8 cellular contexts compared by ENCODE assay signal in the genomic region with DNA sequence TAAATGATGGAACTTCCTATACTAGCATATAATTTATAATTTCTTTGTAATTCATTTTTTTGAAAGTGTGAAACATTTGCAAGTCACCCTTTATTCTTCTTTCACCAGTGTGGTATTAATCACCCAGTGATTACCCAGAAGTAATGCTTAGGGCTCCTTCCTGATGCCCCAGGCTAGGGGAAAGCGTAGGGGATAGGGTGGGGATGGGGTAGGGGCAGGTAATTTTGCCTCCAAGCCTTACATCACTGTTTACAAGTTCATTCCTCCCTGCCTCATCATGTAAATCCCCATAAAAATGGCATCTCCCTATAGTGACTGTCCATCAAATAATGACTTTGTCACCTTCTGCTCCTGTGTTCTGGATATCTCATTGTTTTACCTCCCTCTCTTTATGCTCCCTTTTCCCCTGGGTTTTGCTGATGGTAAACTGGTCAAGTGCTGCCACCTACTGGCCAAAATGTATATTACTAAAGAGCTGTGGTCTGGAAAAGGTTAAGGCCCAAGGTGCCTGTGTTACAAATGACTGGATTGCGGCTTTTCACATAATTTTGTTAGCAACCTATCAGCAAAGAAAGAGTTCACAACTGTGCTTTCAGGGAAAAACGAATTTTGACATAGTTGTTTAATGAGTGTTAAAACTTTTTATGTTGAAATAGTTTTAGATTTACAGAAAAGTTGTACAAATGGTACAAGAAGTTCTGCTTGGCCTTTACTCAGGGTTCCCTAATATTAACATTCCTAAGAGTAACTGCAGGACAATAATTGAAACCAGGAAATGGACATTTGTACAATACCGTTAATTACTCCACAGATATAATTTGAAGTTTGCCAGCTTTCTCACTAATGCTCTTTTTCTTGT. TPM values are rescaled to one million over a fixed set of nuclear protein-coding genes. Genes with fewer than 3 reads are reported as not detected.
DNase-seq lines count a peak whose midpoint lies in the region; ATAC-seq, FAIRE-seq and TF ChIP-seq lines count a peak whose summit lies in the region.

No MANE protein-coding gene starts in this region.

- no peaks in the 10 kb centered on the region for H3K27me3 ChIP-seq in heart left ventricle

- H3K4me3 ChIP-seq in HFF-Myc (replicated peaks; ENCODE audit: low read depth, low read length) (no peak overlapping the region), heart left ventricle (no peak overlapping the region)

- CTCF ChIA-PET in T-cell (lab: Charles Lee), result interaction anchor here (0.5 to 3.5 kb wide), 21 partner anchors 9 to 949 kb away, joined by 3 to 43 read pairs (median 4); no protein-coding TSS in a partner anchor

- TF ChIP-seq POLR2A in heart left ventricle (IDR thresholded peaks at IDR 0.05), result no peak

- peaks cover 11 to 18% of the 10 kb centered on the region in 2 donors for H3K27me3 Mint-ChIP-seq in T-cell
- H3K27me3 Mint-ChIP-seq in activated naive CD8-positive, alpha-beta T cell treated with anti-CD3 and anti-CD28 coated beads, Interleukin-2, amount 50 U/mL, for 24 hours, result no peaks in the 10 kb centered on the region

- WGBS in heart left ventricle, 4 donors, result 57 to 60% (median 58%) methylated on average over 4 of the region's 4 CpGs

- no peak overlapping the region for H3K27ac ChIP-seq in heart left ventricle

- peak; percentile 73 for DNase-seq in HFF-Myc (ENCODE audit: extremely low read depth, low read depth)
- DNase-seq in NCI-H1436 (lab: John Stamatoyannopoulos, UW), result peak; percentile 84
- DNase-seq in T-cell, result peak; percentile 15 to 79 (median 52)
- DNase-seq in activated naive CD8-positive, alpha-beta T cell treated with anti-CD3 and anti-CD28 coated beads, Interleukin-2, amount 50 U/mL, for 24 hours, result peak; percentile 69
- DNase-seq in heart left ventricle, result peak in 2 of 5 donors; percentile 51 to 52
- peak; percentile 76 for DNase-seq in renal cortical epithelial cell (ENCODE audit: low read depth)

- H3K4me1 Mint-ChIP-seq in T-cell, result peaks cover 2 to 8% (median 6%) of the 10 kb centered on the region in 3 donors
- H3K4me1 Mint-ChIP-seq in activated naive CD8-positive, alpha-beta T cell treated with anti-CD3 and anti-CD28 coated beads, Interleukin-2, amount 50 U/mL, for 24 hours, result peaks cover 7% of the 10 kb centered on the region

- peak; percentile 89 for FAIRE-seq in G401.6 (lab: Jason Lieb, UNC)

- H3K36me3 ChIP-seq in heart left ventricle, result no peaks in the 10 kb centered on the region

- intact Hi-C loops in heart left ventricle (cut with DNase I), result loop anchor here (1.0 to 10.0 kb wide), 14 partner anchors 51 to 481 kb away; partner anchors contain the start of gene ATOSA (in 1 of the 10)

- no peaks in the 10 kb centered on the region for H3K36me3 Mint-ChIP-seq in T-cell
- H3K36me3 Mint-ChIP-seq in activated naive CD8-positive, alpha-beta T cell treated with anti-CD3 and anti-CD28 coated beads, Interleukin-2, amount 50 U/mL, for 24 hours (ENCODE audit: low read depth), result no peaks in the 10 kb centered on the region

- no peaks in the 10 kb centered on the region for H3K9me3 ChIP-seq in heart left ventricle

- TF ChIP-seq CTCF in HFF-Myc (IDR thresholded peaks at IDR 0.05; ENCODE audit: low read depth, low read length, missing control alignments) (peak; percentile 59), heart left ventricle (IDR thresholded peaks at IDR 0.05) (peak; percentile 68 to 92 (median 86))

- no peaks in the 10 kb centered on the region for H3K9me3 Mint-ChIP-seq in T-cell
- no peaks in the 10 kb centered on the region for H3K9me3 Mint-ChIP-seq in activated naive CD8-positive, alpha-beta T cell treated with anti-CD3 and anti-CD28 coated beads, Interleukin-2, amount 50 U/mL, for 24 hours

- POLR2A ChIA-PET in T-cell (lab: Charles Lee), result interaction anchor here (0.7 to 1.2 kb wide), 2 partner anchors 53 to 478 kb away, joined by 4 to 5 read pairs; no protein-coding TSS in a partner anchor

- H3K4me3 Mint-ChIP-seq in T-cell, result no peak overlapping the region
- H3K4me3 Mint-ChIP-seq in activated naive CD8-positive, alpha-beta T cell treated with anti-CD3 and anti-CD28 coated beads, Interleukin-2, amount 50 U/mL, for 24 hours, result no peak overlapping the region

- no peak overlapping the region for H3K27ac Mint-ChIP-seq in T-cell
- H3K27ac Mint-ChIP-seq in activated naive CD8-positive, alpha-beta T cell treated with anti-CD3 and anti-CD28 coated beads, Interleukin-2, amount 50 U/mL, for 24 hours, result peak overlapping the region; percentile 37

- ATAC-seq in T-cell (replicated peaks in 1 of 4) (peak; percentile 73 to 84 (median 80)), heart left ventricle (peak; percentile 68 to 88 (median 86)), HG03045 (IDR thresholded peaks at IDR 0.05; ENCODE audit: unreplicated experiment) (no peak)
- peak; percentile 79 for ATAC-seq in activated naive CD8-positive, alpha-beta T cell treated with anti-CD3 and anti-CD28 coated beads, Interleukin-2, amount 50 U/mL, for 24 hours

- H3K4me1 ChIP-seq in heart left ventricle, result peaks cover 0 to 23% (median 9%) of the 10 kb centered on the region in 12 donors

RNA-seq across cellular contexts. Expression of gene ONECUT1, which starts 54.7 kb away (rescaled TPM):
- under 1 TPM in 1 of 5 donors, not detected in 4; 0.13 TPM for total RNA-seq in T-cell
- not detected for total RNA-seq in heart left ventricle
- not detected for polyA plus RNA-seq in heart left ventricle
- 0.10 TPM in 1 of 2 replicates, not detected in the other for total RNA-seq in renal cortical epithelial cell

RNA-seq across cellular contexts. Expression of gene ATOSA, which starts 56.3 kb away (rescaled TPM):
- total RNA-seq in T-cell (100 to 1,000 TPM in 2 of 5 donors, 10 to 100 TPM in 3; 88.2 to 121 (median 96.1) TPM), heart left ventricle (10 to 100 TPM; 21.3 to 51.5 (median 29.8) TPM), renal cortical epithelial cell (10.2 and 51.5 TPM in 2 replicates)
- 10 to 100 TPM; 12.2 to 42.7 TPM for polyA plus RNA-seq in heart left ventricle
